Comparison of ENCODE assay signal across 1 cellular context in genomic region chr13:99421271-99421670, GRCh38.
TF ChIP-seq lines count a peak whose summit lies in the region.

No MANE protein-coding gene starts in this region.

TF ChIP-seq in WTC11, 78 proteins besides CTCF, POLR2A, EP300 and RAD21 (continued from another document):
- no peak for TF ChIP-seq ZNF671 (CRISPR knock-in tag; IDR thresholded peaks at IDR 0.05)
- TF ChIP-seq SP1 (CRISPR knock-in tag; conservative IDR thresholded peaks at IDR 0.05), result no peak
- TF ChIP-seq CREM (CRISPR knock-in tag; IDR thresholded peaks at IDR 0.05), result no peak
- TF ChIP-seq ZNF263 (CRISPR knock-in tag; IDR thresholded peaks at IDR 0.05; ENCODE audit: low read depth), result no peak
- no peak for TF ChIP-seq E2F4 (CRISPR knock-in tag; IDR thresholded peaks at IDR 0.05; ENCODE audit: borderline replicate concordance, low read depth)
TF ChIP-seq in WTC11: peak in this region for 0.
